15 cellular contexts compared by ENCODE assay signal in genomic region chr17:290626-291025, GRCh38.
A peak's percentile ranks its signal among the peaks of the same experiment; 100 is the strongest.
DNase-seq lines count a peak whose midpoint lies in the region; ATAC-seq and TF ChIP-seq lines count a peak whose summit lies in the region.
"Had no signal": no experiment of that assay in that cellular context is flagged by ENCODE, and none has a peak within 500 bp of the region (broad histone marks: within the 10 kb centered on the region; RNA-seq: fewer than 3 reads in every experiment).

No MANE protein-coding gene starts in this region.

- ATAC-seq in left cardiac atrium (no peak), left ventricle myocardium superior (no peak), GM18498 (IDR thresholded peaks at IDR 0.05; ENCODE audit: unreplicated experiment) (no peak)
- ATAC-seq: CD8-positive, alpha-beta T cell; Panc1 had no signal

- peaks cover 0 to 14% (median 4%) of the 10 kb centered on the region in 3 donors for H3K36me3 Mint-ChIP-seq in immature natural killer cell
- H3K36me3 Mint-ChIP-seq: CD8-positive, alpha-beta T cell had no signal

- no peaks in the 10 kb centered on the region for H3K9me3 Mint-ChIP-seq in immature natural killer cell
- H3K9me3 Mint-ChIP-seq: CD8-positive, alpha-beta T cell had no signal

- intact Hi-C loops in left cardiac atrium (cut with DNase I), result no loop called here
- intact Hi-C loops in left ventricle myocardium superior (cut with micrococcal nuclease), result no loop called here
- intact Hi-C loops in posterior vena cava (cut with DNase I), result no loop called here

- peaks cover 28 to 36% of the 10 kb centered on the region in 2 donors for H3K4me1 Mint-ChIP-seq in immature natural killer cell

- no peak overlapping the region for H3K4me3 Mint-ChIP-seq in immature natural killer cell
- H3K4me3 Mint-ChIP-seq: CD8-positive, alpha-beta T cell had no signal

- H3K27ac Mint-ChIP-seq in immature natural killer cell, result peak overlapping the region in 5 of 6 donors; percentile 45 to 96 (median 56)
- H3K27ac Mint-ChIP-seq: CD8-positive, alpha-beta T cell had no signal

- DNase-seq in left cardiac atrium (peak; percentile 10), left ventricle myocardium superior (no peak), immature natural killer cell (no peak), posterior vena cava (ENCODE audit: low spot score) (peak; percentile 64), GM10266 (ENCODE audit: extremely low spot score) (no peak), GM13977 (ENCODE audit: low spot score) (no peak)
- DNase-seq: CD8-positive, alpha-beta T cell; MM.1S; NCI-H1105 treated with DMSO at 0.1 percent for 48 hours; NCI-H187 treated with DMSO at 0.1 percent for 48 hours; NCI-H2171; NCI-H774; SHP77 had no signal

- peaks cover 12 to 20% (median 13%) of the 10 kb centered on the region in 3 donors for H3K27me3 Mint-ChIP-seq in immature natural killer cell (ENCODE audit: low read depth in 3 of 3)

- in situ Hi-C loops in GM13977 (cut with MboI; ENCODE audit: low pct_unique_long_range_greater_than_20kb, low sequenced_read_pairs, unreplicated experiment), result no loop called here

- no peak for TF ChIP-seq CTCF in GM10266 (IDR thresholded peaks at IDR 0.05; ENCODE audit: control insufficient read depth, insufficient read depth, low read depth, missing control alignments)
- no peak for TF ChIP-seq CTCF in GM13977 (IDR thresholded peaks at IDR 0.05; ENCODE audit: extremely low read depth, insufficient read depth, missing control alignments)

Comparison
In these comparisons a context has a peak if more than half of its experiments do, and no peak if none do; other contexts are left out.
1. DNase-seq: peak in left cardiac atrium (single experiment) and posterior vena cava (single experiment); none in left ventricle myocardium superior (single experiment), immature natural killer cell (0 of 3), GM10266 (single experiment) and GM13977 (single experiment).